ENCODE assay signal across 9 cellular contexts in genomic region chr6:122995930-122996796, GRCh38. TPM values are rescaled to one million over a fixed set of nuclear protein-coding genes. Genes with fewer than 3 reads are reported as not detected.
DNase-seq lines count a peak whose midpoint lies in the region; ATAC-seq and TF ChIP-seq lines count a peak whose summit lies in the region.
"Had no signal": no experiment of that assay in that cellular context is flagged by ENCODE, and none has a peak within 500 bp of the region (broad histone marks: within the 10 kb centered on the region; RNA-seq: fewer than 3 reads in every experiment).

Gene CLVS2 (plus strand): TSS chr6:122996235. CDS start chr6:122997778, 1,543 bp downstream.

- peak within 1 kb of the TSS; percentile 96 for H3K4me3 Mint-ChIP-seq in glutamatergic neuron (ENCODE audit: unreplicated experiment)
- H3K4me3 Mint-ChIP-seq: activated naive CD4-positive, alpha-beta T cell treated with anti-CD3 and anti-CD28 coated beads, Interleukin-2, amount 50 U/mL, for 24 hours had no signal

- peak within 1 kb of the TSS; percentile 57 for H3K4me3 ChIP-seq in rectal smooth muscle tissue (ENCODE audit: low read length)

- H3K4me1 Mint-ChIP-seq in glutamatergic neuron (ENCODE audit: low read depth, unreplicated experiment), result peaks cover 25% of the 10 kb centered on the region

- H3K27ac ChIP-seq in rectal smooth muscle tissue (ENCODE audit: low read depth, low read length), result no peak within 1 kb of the TSS

- H3K9me3 Mint-ChIP-seq in glutamatergic neuron (ENCODE audit: unreplicated experiment), result peaks cover 13% of the 10 kb centered on the region
- H3K9me3 Mint-ChIP-seq: activated naive CD4-positive, alpha-beta T cell treated with anti-CD3 and anti-CD28 coated beads, Interleukin-2, amount 50 U/mL, for 24 hours had no signal

- H3K27me3 Mint-ChIP-seq in glutamatergic neuron (ENCODE audit: unreplicated experiment), result peaks cover 11% of the 10 kb centered on the region

- H3K36me3 Mint-ChIP-seq in glutamatergic neuron (ENCODE audit: unreplicated experiment), result no peaks in the 10 kb centered on the region
- H3K36me3 Mint-ChIP-seq: activated naive CD4-positive, alpha-beta T cell treated with anti-CD3 and anti-CD28 coated beads, Interleukin-2, amount 50 U/mL, for 24 hours had no signal

- DNase-seq in GM13976 (ENCODE audit: low spot score) (peak; percentile 25), NCI-H82 treated with DMSO at 0.1 percent for 48 hours (lab: John Stamatoyannopoulos, UW; ENCODE audit: unreplicated experiment) (peak; percentile 6), glutamatergic neuron (peak; percentile 71), cortex of kidney (lab: John Stamatoyannopoulos, UW) (no peak)

- peaks cover 3% of the 10 kb centered on the region for H3K27me3 ChIP-seq in rectal smooth muscle tissue (ENCODE audit: control insufficient read depth, insufficient read depth, low read length)

- H3K9ac ChIP-seq in rectal smooth muscle tissue (ENCODE audit: low read length), result no peak within 1 kb of the TSS

- no peaks in the 10 kb centered on the region for H3K36me3 ChIP-seq in rectal smooth muscle tissue (ENCODE audit: control insufficient read depth, insufficient read depth, low read length)

- peak within 1 kb of the TSS; percentile 96 for H3K27ac Mint-ChIP-seq in glutamatergic neuron (ENCODE audit: unreplicated experiment)
- H3K27ac Mint-ChIP-seq: activated naive CD4-positive, alpha-beta T cell treated with anti-CD3 and anti-CD28 coated beads, Interleukin-2, amount 50 U/mL, for 24 hours had no signal

- TF ChIP-seq CTCF in GM13976 (IDR thresholded peaks at IDR 0.05; ENCODE audit: borderline replicate concordance, control extremely low read depth, extremely low read depth, insufficient read depth, missing control alignments) (no peak), glutamatergic neuron (IDR thresholded peaks at IDR 0.05; ENCODE audit: partially characterized antibody, unreplicated experiment) (no peak)

- no peaks in the 10 kb centered on the region for H3K4me1 ChIP-seq in rectal smooth muscle tissue (ENCODE audit: control insufficient read depth, insufficient read depth, low read length)

- in situ Hi-C loops in GM13976 (cut with MboI; ENCODE audit: low sequenced_read_pairs, unreplicated experiment), result no loop called here

- ATAC-seq in GM18873 (IDR thresholded peaks at IDR 0.05; ENCODE audit: low FRiP score, unreplicated experiment) (no peak), HG02588 (IDR thresholded peaks at IDR 0.05; ENCODE audit: unreplicated experiment) (no peak), GM18861 (IDR thresholded peaks at IDR 0.05; ENCODE audit: unreplicated experiment) (no peak)

RNA-seq across cellular contexts. Expression of gene CLVS2, which starts in this region (rescaled TPM):
- total RNA-seq in glutamatergic neuron (ENCODE audit: unreplicated experiment), result 18.6 TPM
